In the genomic region with DNA sequence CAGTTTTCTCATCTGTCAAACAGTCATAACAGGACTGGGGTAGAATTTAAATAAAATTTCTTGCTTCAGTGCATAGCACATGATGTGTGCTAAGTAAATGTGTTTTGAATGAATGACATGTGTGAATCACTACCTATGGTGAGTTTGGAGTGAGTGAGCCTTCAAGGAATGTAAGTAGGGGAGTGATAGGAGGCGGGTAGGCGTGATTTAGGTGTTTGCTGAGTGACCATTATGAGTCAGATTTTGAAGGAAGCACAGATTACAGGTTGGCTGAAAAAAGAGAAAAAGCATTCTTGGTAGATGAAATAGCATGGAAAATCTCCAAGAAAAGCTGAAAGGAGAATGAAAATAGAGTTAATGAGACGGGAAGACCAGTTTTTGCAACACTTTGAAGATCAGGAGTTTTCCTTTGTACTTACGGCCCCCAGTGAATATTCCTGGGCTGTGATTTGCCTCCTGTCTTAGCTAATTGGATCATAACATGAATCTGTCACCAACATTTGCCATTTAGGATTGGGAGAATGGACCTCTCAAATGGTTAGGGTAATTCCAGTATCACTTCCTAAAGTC, we compare ENCODE assay signal across 9 cellular contexts.
DNase-seq lines count a peak whose midpoint lies in the region; ATAC-seq and TF ChIP-seq lines count a peak whose summit lies in the region.
"Had no signal": no experiment of that assay in that cellular context is flagged by ENCODE, and none has a peak within 500 bp of the region (broad histone marks: within the 10 kb centered on the region; RNA-seq: fewer than 3 reads in every experiment).

No MANE protein-coding gene starts in this region.

- intact Hi-C loops in Calu3 (cut with micrococcal nuclease; ENCODE audit: unreplicated experiment) = loop anchor here (5.0 kb wide), 2 partner anchors 35 to 135 kb away; a partner anchor contains a TSS

- no peaks in the 10 kb centered on the region for H3K36me3 ChIP-seq in brain microvascular endothelial cell (replicated peaks)
- no peaks in the 10 kb centered on the region for H3K36me3 ChIP-seq in mucosa of stomach (ENCODE audit: control insufficient read depth, insufficient read depth, low read length)

- no TSS peak for BruUV-seq in Calu3 (replicated peaks; lab: Mats Ljungman, UMichigan)

- in situ Hi-C loops in brain microvascular endothelial cell (cut with HindIII; ENCODE audit: low pct_ligation_motif_present, low sequenced_read_pairs) = no loop called here

- H3K9me3 Mint-ChIP-seq in Calu3 (ENCODE audit: low read depth, unreplicated experiment) = no peaks in the 10 kb centered on the region
- H3K9me3 Mint-ChIP-seq: activated T-helper 2 cell treated with anti-CD3 and anti-CD28 coated beads, Interferon-gamma antibody, Interleukin-2, Interleukin-4, amounts not matched to agents 10 μg/mL and 5 μg/mL and 100 μg/mL, durations not matched to agents 14 hours and 24 hours and 36 hours had no signal

- H3K4me3 ChIP-seq in brain microvascular endothelial cell (ENCODE audit: low read depth, low read length) (no peak overlapping the region), mucosa of stomach (ENCODE audit: low read length) (no peak overlapping the region)

- H3K27ac Mint-ChIP-seq in Calu3 (ENCODE audit: unreplicated experiment) = peak overlapping the region; percentile 93
- H3K27ac Mint-ChIP-seq: activated T-helper 2 cell treated with anti-CD3 and anti-CD28 coated beads, Interferon-gamma antibody, Interleukin-2, Interleukin-4, amounts not matched to agents 10 μg/mL and 5 μg/mL and 100 μg/mL, durations not matched to agents 14 hours and 24 hours and 36 hours had no signal

- ATAC-seq in HG03565 (IDR thresholded peaks at IDR 0.05; ENCODE audit: unreplicated experiment) = peak; percentile 94
- ATAC-seq in HG03354 (IDR thresholded peaks at IDR 0.05; ENCODE audit: poor library complexity, severe bottlenecking, unreplicated experiment) = no peak
- no peak for ATAC-seq in GM21717 (IDR thresholded peaks at IDR 0.05; ENCODE audit: unreplicated experiment)

- H3K4me1 Mint-ChIP-seq in Calu3 (ENCODE audit: low read depth, unreplicated experiment) = peaks cover 23% of the 10 kb centered on the region

- H3K27ac ChIP-seq in brain microvascular endothelial cell = peak overlapping the region; percentile 35

- peaks cover 10% of the 10 kb centered on the region for H3K36me3 Mint-ChIP-seq in Calu3 (ENCODE audit: insufficient read depth, unreplicated experiment)

- TF ChIP-seq CTCF in Calu3 (IDR thresholded peaks at IDR 0.05; ENCODE audit: unreplicated experiment) (no peak), brain microvascular endothelial cell (IDR thresholded peaks at IDR 0.05; ENCODE audit: low read depth, low read length, missing control alignments) (no peak)

- CTCF ChIA-PET in Calu3 (lab: Charles Lee) = interaction anchor here (1.4 kb wide), 1 partner anchor 12 kb away, joined by 9 read pairs; no protein-coding TSS in a partner anchor

- no peaks in the 10 kb centered on the region for H3K27me3 Mint-ChIP-seq in Calu3 (ENCODE audit: unreplicated experiment)

- H3K27me3 ChIP-seq in brain microvascular endothelial cell (replicated peaks) = no peaks in the 10 kb centered on the region
- H3K27me3 ChIP-seq in mucosa of stomach (ENCODE audit: control insufficient read depth, insufficient read depth, low read length) = no peaks in the 10 kb centered on the region

- peaks cover 33% of the 10 kb centered on the region for H3K4me1 ChIP-seq in mucosa of stomach (ENCODE audit: control insufficient read depth, insufficient read depth, low read length)

- peak overlapping the region; percentile 24 for H3K9ac ChIP-seq in mucosa of stomach (ENCODE audit: low read length)

- H3K9me3 ChIP-seq in mucosa of stomach (ENCODE audit: control insufficient read depth, low read length) = no peaks in the 10 kb centered on the region

- peak overlapping the region; percentile 35 for H3K4me3 Mint-ChIP-seq in Calu3 (ENCODE audit: low read depth, unreplicated experiment)

- DNase-seq in Calu3 (peak; percentile 70), brain microvascular endothelial cell (peak; percentile 85), NCI-H1092 (lab: John Stamatoyannopoulos, UW) (no peak)
- DNase-seq in activated CD4-positive, CD25-positive, alpha-beta regulatory T cell treated with anti-CD3 and anti-CD28 coated beads, Interleukin-2, amount 50 U/mL, for 72 hours = no peak

Comparison
In these comparisons a context has a peak if more than half of its experiments do, and no peak if none do; other contexts are left out.
1. DNase-seq: peak in Calu3 (single experiment) and brain microvascular endothelial cell (single experiment); none in NCI-H1092 (single experiment) and activated CD4-positive, CD25-positive, alpha-beta regulatory T cell treated with anti-CD3 and anti-CD28 coated beads, Interleukin-2, amount 50 U/mL, for 72 hours (single experiment).